Comparison of ENCODE assay signal across 13 cellular contexts in genomic region chr2:222653280-222653679, GRCh38. TPM values are rescaled to one million over a fixed set of nuclear protein-coding genes. Genes with fewer than 3 reads are reported as not detected.
A peak's percentile ranks its signal among the peaks of the same experiment; 100 is the strongest.
DNase-seq lines count a peak whose midpoint lies in the region; ATAC-seq and TF ChIP-seq lines count a peak whose summit lies in the region.
"Had no signal": no experiment of that assay in that cellular context is flagged by ENCODE, and none has a peak within 500 bp of the region (broad histone marks: within the 10 kb centered on the region; RNA-seq: fewer than 3 reads in every experiment).

No MANE protein-coding gene starts in this region.

- H3K27ac ChIP-seq in breast epithelium: no peak overlapping the region
- H3K27ac ChIP-seq: SJSA1 had no signal

- peaks cover 7% of the 10 kb centered on the region for H3K36me3 Mint-ChIP-seq in MCF 10A (ENCODE audit: insufficient read depth, unreplicated experiment)
- peaks cover 5% of the 10 kb centered on the region for H3K36me3 Mint-ChIP-seq in brain

- H3K27me3 Mint-ChIP-seq in MCF 10A (ENCODE audit: insufficient read depth, unreplicated experiment) (no peaks in the 10 kb centered on the region), brain (peaks cover 11% of the 10 kb centered on the region)
- H3K27me3 Mint-ChIP-seq in stimulated activated naive CD8-positive, alpha-beta T cell treated with anti-CD3 and anti-CD28 coated beads, Interleukin-15, amount 100 ng/mL, for 72 hours: no peaks in the 10 kb centered on the region

- peaks cover 26% of the 10 kb centered on the region for H3K4me1 Mint-ChIP-seq in MCF 10A (ENCODE audit: insufficient read depth, unreplicated experiment)
- H3K4me1 Mint-ChIP-seq in brain: peaks cover 58% of the 10 kb centered on the region
- H3K4me1 Mint-ChIP-seq in stimulated activated naive CD8-positive, alpha-beta T cell treated with anti-CD3 and anti-CD28 coated beads, Interleukin-15, amount 100 ng/mL, for 72 hours: peaks cover 44% of the 10 kb centered on the region

- no peaks in the 10 kb centered on the region for H3K9me3 ChIP-seq in breast epithelium
- H3K9me3 ChIP-seq: SJSA1 had no signal

- peak overlapping the region; percentile 99 for H3K4me3 Mint-ChIP-seq in MCF 10A (ENCODE audit: unreplicated experiment)
- H3K4me3 Mint-ChIP-seq in brain: peak overlapping the region; percentile 73 to 99 (median 98)
- peak overlapping the region; percentile 62 to 99 for H3K4me3 Mint-ChIP-seq in stimulated activated naive CD8-positive, alpha-beta T cell treated with anti-CD3 and anti-CD28 coated beads, Interleukin-15, amount 100 ng/mL, for 72 hours

- CTCF ChIA-PET in MCF 10A (lab: Yijun Ruan, JAX): interaction anchor here (0.7 to 2.8 kb wide), 3 partner anchors 15 to 209 kb away, joined by 4 to 6 read pairs (median 5); no protein-coding TSS in a partner anchor

- no peak for ATAC-seq in stimulated activated naive CD8-positive, alpha-beta T cell treated with anti-CD3 and anti-CD28 coated beads, Interleukin-15, amount 100 ng/mL, for 72 hours

- intact Hi-C loops in MCF 10A (cut with micrococcal nuclease) (no loop called here), breast epithelium (cut with DNase I; ENCODE audit: low total_unique reads) (no loop called here)

- H3K9me3 Mint-ChIP-seq in MCF 10A (ENCODE audit: unreplicated experiment): no peaks in the 10 kb centered on the region
- H3K9me3 Mint-ChIP-seq in brain: peaks cover 0 to 2% (median 0%) of the 10 kb centered on the region in 5 experiments
- H3K9me3 Mint-ChIP-seq in stimulated activated naive CD8-positive, alpha-beta T cell treated with anti-CD3 and anti-CD28 coated beads, Interleukin-15, amount 100 ng/mL, for 72 hours: no peaks in the 10 kb centered on the region

- H3K4me1 ChIP-seq in breast epithelium: peaks cover 0 to 10% of the 10 kb centered on the region in 2 donors

- no peaks in the 10 kb centered on the region for H3K27me3 ChIP-seq in breast epithelium
- H3K27me3 ChIP-seq: SJSA1 had no signal

- H3K36me3 ChIP-seq in breast epithelium: no peaks in the 10 kb centered on the region

- DNase-seq in MCF 10A (ENCODE audit: unreplicated experiment) (no peak), breast epithelium (ENCODE audit: low spot score in 2 of 2) (no peak), RPMI8226 (peak; percentile 37), NOMO-1 treated with DMSO at 0.1 percent for 48 hours (lab: John Stamatoyannopoulos, UW; ENCODE audit: unreplicated experiment) (no peak), NCI-H226 (no peak), amniotic stem cell (lab: John Stamatoyannopoulos, UW) (no peak)
- no peak for DNase-seq in stimulated activated naive CD8-positive, alpha-beta T cell treated with anti-CD3 and anti-CD28 coated beads, Interleukin-15, amount 100 ng/mL, for 72 hours
- DNase-seq: HCEC 1CT; NCI-H1436; NCI-H774; stimulated activated CD4-positive, alpha-beta T cell treated with anti-CD3 and anti-CD28 coated beads, Interleukin-1b, Interleukin-23, amount 100 ng/mL, for 48 hours had no signal

- TF ChIP-seq CTCF in MCF 10A (IDR thresholded peaks at IDR 0.05; ENCODE audit: unreplicated experiment) (no peak), breast epithelium (IDR thresholded peaks at IDR 0.05) (no peak), brain (conservative IDR thresholded peaks at IDR 0.05) (no peak)

- POLR2A ChIA-PET in MCF 10A (lab: Yijun Ruan, JAX): interaction anchor here (0.7 to 2.7 kb wide), 7 partner anchors 13 to 946 kb away, joined by 3 to 11 read pairs (median 3); no protein-coding TSS in a partner anchor

- TF ChIP-seq POLR2A in breast epithelium (IDR thresholded peaks at IDR 0.05): no peak

- H3K27ac Mint-ChIP-seq in MCF 10A (ENCODE audit: low read depth, unreplicated experiment) (peak overlapping the region; percentile 43), brain (peak overlapping the region in 4 of 5 experiments; percentile 30 to 65 (median 38))
- peak overlapping the region; percentile 28 to 88 for H3K27ac Mint-ChIP-seq in stimulated activated naive CD8-positive, alpha-beta T cell treated with anti-CD3 and anti-CD28 coated beads, Interleukin-15, amount 100 ng/mL, for 72 hours

- H3K4me3 ChIP-seq in breast epithelium: no peak overlapping the region
- H3K4me3 ChIP-seq: SJSA1 had no signal

- TSS peak; percentile 21 for BruUV-seq in MCF 10A (replicated peaks; lab: Mats Ljungman, UMichigan)

RNA-seq across cellular contexts. Expression of gene FARSB, which starts 2.6 kb away (rescaled TPM):
- total RNA-seq in MCF 10A (2022): 44.8 and 70.3 TPM in 2 replicates
- total RNA-seq in breast epithelium: 10 to 100 TPM; 11.8 to 19.0 (median 18.7) TPM
- polyA plus RNA-seq in brain (ENCODE audit: insufficient read depth, low read depth, low replicate concordance): 32.4 TPM

RNA-seq across cellular contexts. Expression of gene MOGAT1, which starts 18.2 kb away (rescaled TPM):
- not detected in 2 replicates for total RNA-seq in MCF 10A (2022)
- total RNA-seq in breast epithelium: under 1 TPM in 1 of 3 donors, not detected in 2; 0.98 TPM
- not detected for polyA plus RNA-seq in brain (ENCODE audit: insufficient read depth, low read depth, low replicate concordance)
- total RNA-seq: SJSA1 had no signal
